22 cellular contexts compared by ENCODE assay signal in genomic region chrX:332916-333610, GRCh38.
"Had no signal": no experiment of that assay in that cellular context is flagged by ENCODE, and none has a peak within 500 bp of the region (broad histone marks: within the 10 kb centered on the region; RNA-seq: fewer than 3 reads in every experiment).

No MANE protein-coding gene starts in this region.

- H3K4me2 ChIP-seq: hepatocyte had no signal

- DNase-seq: activated CD4-positive, alpha-beta T cell treated with anti-CD3 and anti-CD28 coated beads for 1 hour; activated CD4-positive, alpha-beta T cell treated with anti-CD3 and anti-CD28 coated beads, Interleukin-2, amount 50 U/mL, for 1 hour; activated CD8-positive, alpha-beta T cell treated with anti-CD3 and anti-CD28 coated beads, Interleukin-2, amount 10 ng/mL, durations not matched to agents 7 days and 5 days; activated T-cell treated with anti-CD3 and anti-CD28 coated beads, Interleukin-2, amount 50 U/mL, for 24 hours; brain microvascular endothelial cell; central memory CD4-positive, alpha-beta T cell; effector memory CD8-positive, alpha-beta T cell; foreskin melanocyte; naive B cell; occipital lobe; retina; stimulated activated CD4-positive, alpha-beta T cell treated with anti-CD3 and anti-CD28 coated beads, Interleukin-1b, Interleukin-23, amount 100 ng/mL, for 48 hours had no signal

- H3K4me1 ChIP-seq: ascending aorta had no signal

- H3K27me3 ChIP-seq: brain microvascular endothelial cell, hepatocyte had no signal

- ATAC-seq: activated CD8-positive, alpha-beta T cell treated with anti-CD3 and anti-CD28 coated beads, Interleukin-2, amount 10 ng/mL, durations not matched to agents 7 days and 5 days; activated naive CD4-positive, alpha-beta T cell treated with anti-CD3 and anti-CD28 coated beads, Interleukin-2, amount 50 U/mL, for 72 hours; activated T-helper 17 cell treated with anti-CD3 and anti-CD28 coated beads, Interleukin-2, amount 50 U/mL, for 72 hours; effector memory CD8-positive, alpha-beta T cell; stimulated activated memory B cell treated with anti-CD40 and anti-IgM and Interleukin-4, amounts not matched to agents 10 μg/mL and 1 μg/mL and 100 μg/mL, for 72 hours had no signal

- H3K9me3 ChIP-seq: ascending aorta had no signal

- H3K79me2 ChIP-seq: hepatocyte had no signal

- H3K4me3 ChIP-seq: ascending aorta, dorsolateral prefrontal cortex, hepatocyte, lung had no signal

- FAIRE-seq: colon, endothelial cell of umbilical vein, TTC549 had no signal

- H3K27ac ChIP-seq: ascending aorta, brain microvascular endothelial cell, dorsolateral prefrontal cortex, hepatocyte had no signal

- H2AFZ ChIP-seq: hepatocyte had no signal

- H3K36me3 ChIP-seq: brain microvascular endothelial cell had no signal
